23 cellular contexts compared by ENCODE assay signal in genomic region chr17:41402161-41402560, GRCh38. TPM values are rescaled to one million over a fixed set of nuclear protein-coding genes. Genes with fewer than 3 reads are reported as not detected.
DNase-seq lines count a peak whose midpoint lies in the region; ATAC-seq and TF ChIP-seq lines count a peak whose summit lies in the region.
"Had no signal": no experiment of that assay in that cellular context is flagged by ENCODE, and none has a peak within 500 bp of the region (broad histone marks: within the 10 kb centered on the region; RNA-seq: fewer than 3 reads in every experiment).

No MANE protein-coding gene starts in this region.

- POLR2A ChIA-PET in activated CD4-positive, alpha-beta T cell treated with anti-CD3 and anti-CD28 coated beads for 36 hours (lab: Charles Lee), result no interaction called here

- no peaks in the 10 kb centered on the region for H3K9me3 Mint-ChIP-seq in activated CD4-positive, alpha-beta T cell treated with anti-CD3 and anti-CD28 coated beads for 36 hours (ENCODE audit: low read depth)
- H3K9me3 Mint-ChIP-seq: activated B cell treated with CpG ODN at 0.5 μM for 24 hours; CD8-positive, alpha-beta memory T cell; immature natural killer cell had no signal

- H3K4me3 Mint-ChIP-seq in activated CD4-positive, alpha-beta T cell treated with anti-CD3 and anti-CD28 coated beads for 36 hours, result no peak overlapping the region
- H3K4me3 Mint-ChIP-seq in T-helper 17 cell, result no peak overlapping the region
- H3K4me3 Mint-ChIP-seq: activated B cell treated with CpG ODN at 0.5 μM for 24 hours, immature natural killer cell had no signal

- no peak for TF ChIP-seq CTCF in retinal pigment epithelial cell (conservative IDR thresholded peaks at IDR 0.05; ENCODE audit: low read depth, low read length)

- H3K27me3 Mint-ChIP-seq in activated CD4-positive, alpha-beta T cell treated with anti-CD3 and anti-CD28 coated beads for 36 hours, result peaks cover 2% of the 10 kb centered on the region
- H3K27me3 Mint-ChIP-seq in T-helper 17 cell, result peaks cover 5% of the 10 kb centered on the region

- no peak overlapping the region for H3K4me3 ChIP-seq in retinal pigment epithelial cell (ENCODE audit: low read length)
- H3K4me3 ChIP-seq: adrenal gland, sigmoid colon, upper lobe of right lung had no signal

- peak overlapping the region; percentile 89 for H3K27ac ChIP-seq in epithelial cell of prostate
- H3K27ac ChIP-seq: adrenal gland, neutrophil, upper lobe of right lung had no signal

- peaks cover 32% of the 10 kb centered on the region for H3K4me1 Mint-ChIP-seq in activated CD4-positive, alpha-beta T cell treated with anti-CD3 and anti-CD28 coated beads for 36 hours
- peaks cover 31% of the 10 kb centered on the region for H3K4me1 Mint-ChIP-seq in T-helper 17 cell
- H3K4me1 Mint-ChIP-seq: activated B cell treated with CpG ODN at 0.5 μM for 24 hours had no signal

- peak overlapping the region; percentile 43 for H3K27ac Mint-ChIP-seq in activated CD4-positive, alpha-beta T cell treated with anti-CD3 and anti-CD28 coated beads for 36 hours
- peak overlapping the region; percentile 46 for H3K27ac Mint-ChIP-seq in T-helper 17 cell
- H3K27ac Mint-ChIP-seq: activated B cell treated with CpG ODN at 0.5 μM for 24 hours, immature natural killer cell had no signal

- CTCF ChIA-PET in activated CD4-positive, alpha-beta T cell treated with anti-CD3 and anti-CD28 coated beads for 36 hours (lab: Charles Lee), result interaction anchor here (1.5 kb wide), 1 partner anchor 147 kb away, joined by 3 read pairs; no protein-coding TSS in a partner anchor

- intact Hi-C loops in activated CD4-positive, alpha-beta T cell treated with anti-CD3 and anti-CD28 coated beads for 36 hours (cut with DNase I, micrococcal nuclease), result loop anchor here in 1 of 2 experiments (5.0 to 10.0 kb wide), 2 partner anchors 260 to 787 kb away; no protein-coding TSS in a partner anchor

- no peaks in the 10 kb centered on the region for H3K36me3 Mint-ChIP-seq in activated CD4-positive, alpha-beta T cell treated with anti-CD3 and anti-CD28 coated beads for 36 hours (ENCODE audit: low read depth)
- H3K36me3 Mint-ChIP-seq in T-helper 17 cell (ENCODE audit: low read depth), result no peaks in the 10 kb centered on the region
- H3K36me3 Mint-ChIP-seq: immature natural killer cell had no signal

- no peak for DNase-seq in activated CD4-positive, alpha-beta T cell treated with anti-CD3 and anti-CD28 coated beads for 36 hours
- DNase-seq in activated CD4-positive, alpha-beta T cell treated with anti-CD3 and anti-CD28 coated beads for 4 hours, result no peak
- DNase-seq in T-helper 17 cell (no peak), epithelial cell of prostate (ENCODE audit: low read depth, low spot score) (no peak), retinal pigment epithelial cell (ENCODE audit: low read depth) (peak; percentile 37), NCI-H1092 treated with DMSO at 0.1 percent for 48 hours (lab: John Stamatoyannopoulos, UW) (no peak)
- DNase-seq: activated B cell treated with CpG ODN at 0.5 μM for 24 hours; activated CD8-positive, alpha-beta memory T cell treated with anti-CD3 and anti-CD28 coated beads, Interleukin-2, amount 50 U/mL, for 48 hours; adrenal gland; CD8-positive, alpha-beta memory T cell; HCEC 1CT; immature natural killer cell; midbrain; NCI-H2107; NCI-H69; sigmoid colon; stimulated activated CD4-positive, alpha-beta T cell treated with anti-CD3 and anti-CD28 coated beads, Interleukin-4, amount 100 ng/mL, for 24 hours; SW 1271; upper lobe of right lung had no signal

- ATAC-seq in activated CD4-positive, alpha-beta T cell treated with anti-CD3 and anti-CD28 coated beads for 36 hours, result no peak
- ATAC-seq in T-helper 17 cell, result no peak
- no peak for ATAC-seq in GM19324 (IDR thresholded peaks at IDR 0.05; ENCODE audit: low FRiP score, unreplicated experiment)
- no peak for ATAC-seq in GM18520 (IDR thresholded peaks at IDR 0.05; ENCODE audit: unreplicated experiment)
- ATAC-seq: upper lobe of right lung had no signal

- H3K9me3 ChIP-seq in T-helper 17 cell (ENCODE audit: control insufficient read depth, low read length, poor library complexity, severe bottlenecking), result no peaks in the 10 kb centered on the region
- H3K9me3 ChIP-seq: adrenal gland, neutrophil, sigmoid colon, upper lobe of right lung had no signal

RNA-seq across cellular contexts. Expression of gene KRT31, which starts 4.8 kb away (rescaled TPM):
- not detected for total RNA-seq in activated CD4-positive, alpha-beta T cell treated with anti-CD3 and anti-CD28 coated beads for 36 hours
- not detected for total RNA-seq in T-helper 17 cell
- total RNA-seq: activated B cell treated with CpG ODN at 0.5 μM for 24 hours; adrenal gland; CD8-positive, alpha-beta memory T cell; chondrocyte; sigmoid colon; upper lobe of right lung had no signal

RNA-seq across cellular contexts. Expression of gene KRT34, which starts 20.1 kb away (rescaled TPM):
- not detected for total RNA-seq in activated CD4-positive, alpha-beta T cell treated with anti-CD3 and anti-CD28 coated beads for 36 hours
- total RNA-seq in T-helper 17 cell, result not detected
- total RNA-seq: activated B cell treated with CpG ODN at 0.5 μM for 24 hours; adrenal gland; CD8-positive, alpha-beta memory T cell; chondrocyte; sigmoid colon; upper lobe of right lung had no signal

RNA-seq across cellular contexts. Expression of gene KRT37, which starts 22.2 kb away (rescaled TPM):
- total RNA-seq in activated CD4-positive, alpha-beta T cell treated with anti-CD3 and anti-CD28 coated beads for 36 hours, result not detected
- not detected for total RNA-seq in T-helper 17 cell
- total RNA-seq: activated B cell treated with CpG ODN at 0.5 μM for 24 hours; adrenal gland; CD8-positive, alpha-beta memory T cell; chondrocyte; sigmoid colon; upper lobe of right lung had no signal

RNA-seq across cellular contexts. Expression of gene KRT33B, which starts 32.5 kb away (rescaled TPM):
- total RNA-seq in activated CD4-positive, alpha-beta T cell treated with anti-CD3 and anti-CD28 coated beads for 36 hours, result not detected
- total RNA-seq in T-helper 17 cell, result not detected
- total RNA-seq: activated B cell treated with CpG ODN at 0.5 μM for 24 hours; adrenal gland; CD8-positive, alpha-beta memory T cell; chondrocyte; sigmoid colon; upper lobe of right lung had no signal

RNA-seq across cellular contexts. Expression of gene KRT38, which starts 38.6 kb away (rescaled TPM):
- total RNA-seq in activated CD4-positive, alpha-beta T cell treated with anti-CD3 and anti-CD28 coated beads for 36 hours, result not detected
- not detected for total RNA-seq in T-helper 17 cell
- total RNA-seq: activated B cell treated with CpG ODN at 0.5 μM for 24 hours; adrenal gland; CD8-positive, alpha-beta memory T cell; chondrocyte; sigmoid colon; upper lobe of right lung had no signal
